12 cellular contexts compared by ENCODE assay signal in the genomic region with DNA sequence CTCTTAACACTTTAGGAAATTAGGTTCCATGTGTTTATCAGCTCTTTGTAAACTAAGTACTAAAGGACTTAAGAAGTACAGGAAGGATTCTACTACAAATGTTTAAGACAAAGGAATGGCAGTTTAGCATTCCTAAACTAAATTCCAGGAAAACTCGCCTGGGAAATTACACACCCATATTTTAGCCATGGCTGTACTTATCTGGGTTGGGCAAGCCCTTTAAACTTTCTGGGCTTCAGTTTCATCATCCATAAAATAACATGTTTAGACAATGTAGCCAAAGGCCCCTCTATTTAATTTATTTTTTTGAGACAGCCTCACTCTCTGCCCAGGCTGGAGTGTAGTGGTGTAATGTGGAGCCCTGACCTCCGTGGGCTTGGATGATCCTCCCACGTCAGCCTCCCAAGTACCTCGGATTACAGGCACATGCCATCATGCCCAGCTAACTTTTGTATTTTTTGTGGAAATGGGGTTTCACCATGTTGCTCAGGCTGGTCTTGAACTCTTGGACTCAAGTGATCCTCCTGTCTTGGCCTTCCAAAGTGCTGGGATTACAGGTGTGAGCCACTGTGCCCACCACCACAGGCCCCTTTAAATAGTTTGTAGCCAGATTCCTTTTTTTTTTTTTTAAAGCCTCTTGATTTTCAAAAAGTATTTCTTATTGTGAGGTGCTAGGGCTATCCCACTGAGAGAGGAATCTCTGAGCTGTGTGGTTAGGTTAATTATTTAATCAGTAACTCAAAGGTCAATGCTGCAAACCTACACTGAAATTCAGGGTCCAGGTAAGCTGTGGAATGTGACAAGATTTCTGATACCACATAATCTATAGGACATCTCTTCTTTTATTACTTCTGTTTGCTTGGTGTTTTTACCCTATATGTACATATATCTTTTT. TPM values are rescaled to one million over a fixed set of nuclear protein-coding genes. Genes with fewer than 3 reads are reported as not detected.
DNase-seq lines count a peak whose midpoint lies in the region; TF ChIP-seq lines count a peak whose summit lies in the region.
"Had no signal": no experiment of that assay in that cellular context is flagged by ENCODE, and none has a peak within 500 bp of the region (broad histone marks: within the 10 kb centered on the region; RNA-seq: fewer than 3 reads in every experiment).

No MANE protein-coding gene starts in this region.

- H3K27ac Mint-ChIP-seq in activated CD4-positive, alpha-beta T cell treated with anti-CD3 and anti-CD28 coated beads, Interleukin-2, amount 10 ng/mL, durations not matched to agents 7 days and 5 days = peak overlapping the region; percentile 46
- H3K27ac Mint-ChIP-seq: activated CD8-positive, alpha-beta memory T cell treated with anti-CD3 and anti-CD28 coated beads, Interleukin-2, amount 10 ng/mL, durations not matched to agents 7 days and 5 days; stimulated activated naive CD8-positive, alpha-beta T cell treated with anti-CD3 and anti-CD28 coated beads, Interleukin-15, Interleukin-2, amounts not matched to agents 100 ng/mL and 50 ng/mL, for 24 hours had no signal

- peaks cover 4% of the 10 kb centered on the region for H3K4me1 Mint-ChIP-seq in activated CD4-positive, alpha-beta T cell treated with anti-CD3 and anti-CD28 coated beads, Interleukin-2, amount 10 ng/mL, durations not matched to agents 7 days and 5 days

- H3K9me3 ChIP-seq in stomach = no peaks in the 10 kb centered on the region

- TF ChIP-seq CTCF in stomach (IDR thresholded peaks at IDR 0.05) (no peak), GM13976 (IDR thresholded peaks at IDR 0.05; ENCODE audit: borderline replicate concordance, control extremely low read depth, extremely low read depth, insufficient read depth, missing control alignments) (no peak)

- POLR2A ChIA-PET in activated CD4-positive, alpha-beta T cell treated with anti-CD3 and anti-CD28 coated beads, Interleukin-2, amount 10 ng/mL, durations not matched to agents 7 days and 5 days (lab: Charles Lee) = interaction anchor here (0.6 kb wide), 1 partner anchor 92 kb away, joined by 8 read pairs; no protein-coding TSS in a partner anchor

- no peak for TF ChIP-seq POLR2A in stomach (IDR thresholded peaks at IDR 0.05)

- H3K36me3 Mint-ChIP-seq in activated CD4-positive, alpha-beta T cell treated with anti-CD3 and anti-CD28 coated beads, Interleukin-2, amount 10 ng/mL, durations not matched to agents 7 days and 5 days (ENCODE audit: low read depth) = peaks cover 19% of the 10 kb centered on the region

- no peak overlapping the region for H3K4me3 Mint-ChIP-seq in activated CD4-positive, alpha-beta T cell treated with anti-CD3 and anti-CD28 coated beads, Interleukin-2, amount 10 ng/mL, durations not matched to agents 7 days and 5 days
- H3K4me3 Mint-ChIP-seq: activated CD8-positive, alpha-beta memory T cell treated with anti-CD3 and anti-CD28 coated beads, Interleukin-2, amount 10 ng/mL, durations not matched to agents 7 days and 5 days; stimulated activated naive CD8-positive, alpha-beta T cell treated with anti-CD3 and anti-CD28 coated beads, Interleukin-15, Interleukin-2, amounts not matched to agents 100 ng/mL and 50 ng/mL, for 24 hours had no signal

- no peak for DNase-seq in activated CD4-positive, alpha-beta T cell treated with anti-CD3 and anti-CD28 coated beads, Interleukin-2, amount 10 ng/mL, durations not matched to agents 7 days and 5 days
- DNase-seq in activated CD4-positive, alpha-beta T cell treated with anti-CD3 and anti-CD28 coated beads, Interleukin-2, amount 50 U/mL, for 1 hour = no peak
- DNase-seq in amniotic stem cell (lab: John Stamatoyannopoulos, UW) (peak; percentile 0), kidney glomerular epithelial cell (lab: John Stamatoyannopoulos, UW) (peak; percentile 8), stomach (no peak), HK-2 (ENCODE audit: unreplicated experiment) (no peak), GM13976 (ENCODE audit: low spot score) (no peak)
- DNase-seq in stimulated activated CD4-positive, alpha-beta T cell treated with anti-CD3 and anti-CD28 coated beads, Interleukin-1b, Interleukin-23, amount 100 ng/mL, for 48 hours = no peak
- DNase-seq: activated CD8-positive, alpha-beta memory T cell treated with anti-CD3 and anti-CD28 coated beads, Interleukin-2, amount 10 ng/mL, durations not matched to agents 7 days and 5 days; NCI-H1694 treated with DMSO at 0.1 percent for 48 hours; T-helper 1 cell had no signal

- TF ChIP-seq EP300 in stomach (IDR thresholded peaks at IDR 0.05) = no peak

- H3K4me3 ChIP-seq in stomach = no peak overlapping the region

- intact Hi-C loops in stomach (cut with DNase I; ENCODE audit: low total_unique reads) = no loop called here

- peaks cover 7 to 53% (median 24%) of the 10 kb centered on the region in 4 donors for H3K4me1 ChIP-seq in stomach

- 67 to 84% (median 81%) methylated on average over 4 of the region's 4 CpGs for WGBS in stomach, 5 donors

- in situ Hi-C loops in GM13976 (cut with MboI; ENCODE audit: low sequenced_read_pairs, unreplicated experiment) = no loop called here

- H3K27me3 ChIP-seq in stomach = no peaks in the 10 kb centered on the region

- no peaks in the 10 kb centered on the region for H3K27me3 Mint-ChIP-seq in activated CD4-positive, alpha-beta T cell treated with anti-CD3 and anti-CD28 coated beads, Interleukin-2, amount 10 ng/mL, durations not matched to agents 7 days and 5 days
- H3K27me3 Mint-ChIP-seq: activated CD8-positive, alpha-beta memory T cell treated with anti-CD3 and anti-CD28 coated beads, Interleukin-2, amount 10 ng/mL, durations not matched to agents 7 days and 5 days; stimulated activated naive CD8-positive, alpha-beta T cell treated with anti-CD3 and anti-CD28 coated beads, Interleukin-15, Interleukin-2, amounts not matched to agents 100 ng/mL and 50 ng/mL, for 24 hours had no signal

- peak overlapping the region in 3 of 5 donors; percentile 2 to 28 (median 7) for H3K27ac ChIP-seq in stomach

- peaks cover 0 to 37% (median 27%) of the 10 kb centered on the region in 4 donors for H3K36me3 ChIP-seq in stomach

- H3K9me3 Mint-ChIP-seq in activated CD4-positive, alpha-beta T cell treated with anti-CD3 and anti-CD28 coated beads, Interleukin-2, amount 10 ng/mL, durations not matched to agents 7 days and 5 days = no peaks in the 10 kb centered on the region
- H3K9me3 Mint-ChIP-seq: stimulated activated naive CD8-positive, alpha-beta T cell treated with anti-CD3 and anti-CD28 coated beads, Interleukin-15, Interleukin-2, amounts not matched to agents 100 ng/mL and 50 ng/mL, for 24 hours had no signal

- CTCF ChIA-PET in activated CD4-positive, alpha-beta T cell treated with anti-CD3 and anti-CD28 coated beads, Interleukin-2, amount 10 ng/mL, durations not matched to agents 7 days and 5 days (lab: Charles Lee) = interaction anchor here (0.6 to 1.6 kb wide), 3 partner anchors 22 to 177 kb away, joined by 3 read pairs; no protein-coding TSS in a partner anchor

RNA-seq across cellular contexts. Expression of a gene that starts 32.1 kb away (rescaled TPM):
- total RNA-seq in activated CD4-positive, alpha-beta T cell treated with anti-CD3 and anti-CD28 coated beads, Interleukin-2, amount 10 ng/mL, durations not matched to agents 7 days and 5 days = 10 to 100 TPM; 15.2 to 15.9 TPM
- total RNA-seq in stomach = 10 to 100 TPM in 2 of 5 donors, 1 to 10 TPM in 1, not detected in 2; 8.8 to 14.6 (median 12.1) TPM
- 10 to 100 TPM; 14.5 to 18.2 (median 16.7) TPM for polyA plus RNA-seq in stomach

RNA-seq across cellular contexts. Expression of a gene that starts 32.4 kb away (rescaled TPM):
- total RNA-seq in activated CD4-positive, alpha-beta T cell treated with anti-CD3 and anti-CD28 coated beads, Interleukin-2, amount 10 ng/mL, durations not matched to agents 7 days and 5 days = 10 to 100 TPM; 33.6 to 39.5 TPM
- 10 to 100 TPM in 4 of 5 donors, 1 to 10 TPM in 1; 4.6 to 42.9 (median 26.8) TPM for total RNA-seq in stomach
- 1 to 10 TPM; 2.0 to 4.5 (median 2.0) TPM for polyA plus RNA-seq in stomach

Comparison
In these comparisons a context has a peak if more than half of its experiments do, and no peak if none do; other contexts are left out.
1. DNase-seq: peak in amniotic stem cell (single experiment) and kidney glomerular epithelial cell (single experiment); none in activated CD4-positive, alpha-beta T cell treated with anti-CD3 and anti-CD28 coated beads, Interleukin-2, amount 10 ng/mL, durations not matched to agents 7 days and 5 days (single experiment), activated CD4-positive, alpha-beta T cell treated with anti-CD3 and anti-CD28 coated beads, Interleukin-2, amount 50 U/mL, for 1 hour (single experiment), stomach (single experiment), stimulated activated CD4-positive, alpha-beta T cell treated with anti-CD3 and anti-CD28 coated beads, Interleukin-1b, Interleukin-23, amount 100 ng/mL, for 48 hours (single experiment), HK-2 (single experiment) and GM13976 (single experiment).